15 cellular contexts compared by ENCODE assay signal in genomic region chr3:164332856-164333802, GRCh38.
DNase-seq lines count a peak whose midpoint lies in the region; ATAC-seq, FAIRE-seq and TF ChIP-seq lines count a peak whose summit lies in the region.
"Had no signal": no experiment of that assay in that cellular context is flagged by ENCODE, and none has a peak within 500 bp of the region (broad histone marks: within the 10 kb centered on the region; RNA-seq: fewer than 3 reads in every experiment).

No MANE protein-coding gene starts in this region.

- H3K4me3 ChIP-seq in kidney (ENCODE audit: low read length in 2 of 2): peak overlapping the region; percentile 2 to 16
- no peak overlapping the region for H3K4me3 ChIP-seq in smooth muscle cell
- H3K4me3 ChIP-seq in sigmoid colon: no peak overlapping the region
- H3K4me3 ChIP-seq: spleen had no signal

- H3K27me3 ChIP-seq in smooth muscle cell (ENCODE audit: low read depth) (no peaks in the 10 kb centered on the region), sigmoid colon (no peaks in the 10 kb centered on the region)
- H3K27me3 ChIP-seq: spleen had no signal

- peaks cover 5% of the 10 kb centered on the region for H3K9me3 Mint-ChIP-seq in activated CD4-positive, alpha-beta T cell treated with anti-CD3 and anti-CD28 coated beads for 36 hours (ENCODE audit: low read depth)
- H3K9me3 Mint-ChIP-seq: activated naive CD8-positive, alpha-beta T cell treated with anti-CD3 and anti-CD28 coated beads, Interleukin-2, amount 10 ng/mL, durations not matched to agents 7 days and 5 days; neural crest cell had no signal

- ATAC-seq in activated CD4-positive, alpha-beta T cell treated with anti-CD3 and anti-CD28 coated beads for 36 hours: no peak
- ATAC-seq: effector memory CD8-positive, alpha-beta T cell; left ventricle myocardium superior had no signal

- H3K27ac Mint-ChIP-seq in activated CD4-positive, alpha-beta T cell treated with anti-CD3 and anti-CD28 coated beads for 36 hours: no peak overlapping the region
- H3K27ac Mint-ChIP-seq: activated naive CD8-positive, alpha-beta T cell treated with anti-CD3 and anti-CD28 coated beads, Interleukin-2, amount 10 ng/mL, durations not matched to agents 7 days and 5 days; CD14-positive monocyte; effector memory CD8-positive, alpha-beta T cell had no signal

- H3K4me1 Mint-ChIP-seq in activated CD4-positive, alpha-beta T cell treated with anti-CD3 and anti-CD28 coated beads for 36 hours: no peaks in the 10 kb centered on the region
- H3K4me1 Mint-ChIP-seq: activated naive CD8-positive, alpha-beta T cell treated with anti-CD3 and anti-CD28 coated beads, Interleukin-2, amount 10 ng/mL, durations not matched to agents 7 days and 5 days; CD14-positive monocyte; neural crest cell had no signal

- peak overlapping the region; percentile 55 for H3K4me2 ChIP-seq in smooth muscle cell

- TF ChIP-seq CTCF in kidney (IDR thresholded peaks at IDR 0.05; ENCODE audit: borderline replicate concordance, extremely low read depth, insufficient read depth): no peak
- no peak for TF ChIP-seq CTCF in smooth muscle cell (IDR thresholded peaks at IDR 0.05; ENCODE audit: borderline replicate concordance, insufficient read depth, poor library complexity, severe bottlenecking)
- no peak for TF ChIP-seq CTCF in sigmoid colon (IDR thresholded peaks at IDR 0.05)

- peaks cover 4 to 12% of the 10 kb centered on the region in 2 donors for H3K4me1 ChIP-seq in kidney (ENCODE audit: control insufficient read depth in 1 of 2, insufficient read depth in 1 of 2, low read depth in 1 of 2, low read length in 2 of 2)
- H3K4me1 ChIP-seq in smooth muscle cell (ENCODE audit: low read depth): peaks cover 24% of the 10 kb centered on the region
- H3K4me1 ChIP-seq in sigmoid colon: peaks cover 0 to 32% (median 10%) of the 10 kb centered on the region in 4 donors
- H3K4me1 ChIP-seq: spleen had no signal

- no peak for TF ChIP-seq EP300 in sigmoid colon (IDR thresholded peaks at IDR 0.05)

- H3K4me3 Mint-ChIP-seq in activated CD4-positive, alpha-beta T cell treated with anti-CD3 and anti-CD28 coated beads for 36 hours: no peak overlapping the region
- H3K4me3 Mint-ChIP-seq: activated naive CD8-positive, alpha-beta T cell treated with anti-CD3 and anti-CD28 coated beads, Interleukin-2, amount 10 ng/mL, durations not matched to agents 7 days and 5 days; CD14-positive monocyte; effector memory CD8-positive, alpha-beta T cell; neural crest cell had no signal

- no peak overlapping the region for H3K27ac ChIP-seq in kidney (ENCODE audit: low read depth in 2 of 2, low read length in 2 of 2)
- peak overlapping the region; percentile 1 for H3K27ac ChIP-seq in smooth muscle cell (ENCODE audit: low read depth)
- H3K27ac ChIP-seq in sigmoid colon: no peak overlapping the region
- H3K27ac ChIP-seq: spleen had no signal

- POLR2A ChIA-PET in activated CD4-positive, alpha-beta T cell treated with anti-CD3 and anti-CD28 coated beads for 36 hours (lab: Charles Lee): no interaction called here

- H3K9me3 ChIP-seq in kidney (ENCODE audit: control insufficient read depth in 1 of 2, low read length in 2 of 2): no peaks in the 10 kb centered on the region
- H3K9me3 ChIP-seq in smooth muscle cell (replicated peaks; ENCODE audit: low read depth): no peaks in the 10 kb centered on the region
- H3K9me3 ChIP-seq in sigmoid colon: no peaks in the 10 kb centered on the region

- CTCF ChIA-PET in activated CD4-positive, alpha-beta T cell treated with anti-CD3 and anti-CD28 coated beads for 36 hours (lab: Charles Lee): no interaction called here

- H3K79me2 ChIP-seq in smooth muscle cell (ENCODE audit: low read depth): no peaks in the 10 kb centered on the region

- no peak overlapping the region for H3K9ac ChIP-seq in kidney (ENCODE audit: low read length in 2 of 2)
- no peak overlapping the region for H3K9ac ChIP-seq in smooth muscle cell (ENCODE audit: low read depth)

- peak; percentile 6 for DNase-seq in LoVo (ENCODE audit: low spot score)
- peak; percentile 1 for DNase-seq in astrocyte of the hippocampus (ENCODE audit: low read depth, low spot score)
- DNase-seq in kidney: no peak
- no peak for DNase-seq in smooth muscle cell (lab: John Stamatoyannopoulos, UW; ENCODE audit: unreplicated experiment)
- no peak for DNase-seq in activated CD4-positive, alpha-beta T cell treated with anti-CD3 and anti-CD28 coated beads for 36 hours
- no peak for DNase-seq in NCI-H510A treated with DMSO at 0.1 percent for 48 hours (lab: John Stamatoyannopoulos, UW)
- no peak for DNase-seq in sigmoid colon
- DNase-seq: activated CD8-positive, alpha-beta memory T cell treated with anti-CD3 and anti-CD28 coated beads, Interleukin-2, amount 50 U/mL, for 4 hours; activated naive CD8-positive, alpha-beta T cell treated with anti-CD3 and anti-CD28 coated beads, Interleukin-2, amount 10 ng/mL, durations not matched to agents 7 days and 5 days; effector memory CD8-positive, alpha-beta T cell; left ventricle myocardium superior; SHP77 treated with DMSO at 0.1 percent for 48 hours; spleen had no signal

- no peaks in the 10 kb centered on the region for H3K27me3 Mint-ChIP-seq in activated CD4-positive, alpha-beta T cell treated with anti-CD3 and anti-CD28 coated beads for 36 hours
- H3K27me3 Mint-ChIP-seq: activated naive CD8-positive, alpha-beta T cell treated with anti-CD3 and anti-CD28 coated beads, Interleukin-2, amount 10 ng/mL, durations not matched to agents 7 days and 5 days; effector memory CD8-positive, alpha-beta T cell had no signal

- no peaks in the 10 kb centered on the region for H3F3A ChIP-seq in smooth muscle cell (ENCODE audit: low read depth)

- WGBS in smooth muscle cell (ENCODE audit: low lambda C conversion rate): 8% methylated on average over 10 of the region's 10 CpGs
- 16 to 45% methylated on average over 10 of the region's 10 CpGs for WGBS in sigmoid colon, 2 donors

- H3K36me3 Mint-ChIP-seq in activated CD4-positive, alpha-beta T cell treated with anti-CD3 and anti-CD28 coated beads for 36 hours (ENCODE audit: low read depth): no peaks in the 10 kb centered on the region
- H3K36me3 Mint-ChIP-seq: activated naive CD8-positive, alpha-beta T cell treated with anti-CD3 and anti-CD28 coated beads, Interleukin-2, amount 10 ng/mL, durations not matched to agents 7 days and 5 days; CD14-positive monocyte had no signal

- no peak for TF ChIP-seq POLR2A in sigmoid colon (IDR thresholded peaks at IDR 0.05)

- intact Hi-C loops in kidney (cut with DNase I) (no loop called here), sigmoid colon (cut with DNase I) (no loop called here)
- intact Hi-C loops in activated CD4-positive, alpha-beta T cell treated with anti-CD3 and anti-CD28 coated beads for 36 hours (cut with DNase I, micrococcal nuclease): no loop called here

- no peaks in the 10 kb centered on the region for H3K36me3 ChIP-seq in kidney (ENCODE audit: control insufficient read depth in 1 of 2, insufficient read depth in 2 of 2, low read length in 2 of 2)
- H3K36me3 ChIP-seq in smooth muscle cell (ENCODE audit: low read depth): no peaks in the 10 kb centered on the region
- H3K36me3 ChIP-seq in sigmoid colon: no peaks in the 10 kb centered on the region
- H3K36me3 ChIP-seq: spleen had no signal

- H4K20me1 ChIP-seq in smooth muscle cell (ENCODE audit: low read depth): no peaks in the 10 kb centered on the region

- no peak for FAIRE-seq in kidney (lab: Jason Lieb, UNC)

- peak overlapping the region; percentile 33 for H2AFZ ChIP-seq in smooth muscle cell (ENCODE audit: low read depth)

Comparison
In these comparisons a context has a peak if more than half of its experiments do, and no peak if none do; other contexts are left out.
1. DNase-seq: peak in LoVo (single experiment) and astrocyte of the hippocampus (single experiment); none in kidney (single experiment), smooth muscle cell (single experiment), activated CD4-positive, alpha-beta T cell treated with anti-CD3 and anti-CD28 coated beads for 36 hours (single experiment), NCI-H510A treated with DMSO at 0.1 percent for 48 hours (single experiment) and sigmoid colon (single experiment).
2. H3K4me3 ChIP-seq: peak in kidney (2 of 2); none in smooth muscle cell (single experiment) and sigmoid colon (0 of 4).